Comparison of ENCODE assay signal across 21 cellular contexts in genomic region chr7:101386177-101386557, GRCh38. TPM values are rescaled to one million over a fixed set of nuclear protein-coding genes. Genes with fewer than 3 reads are reported as not detected.
DNase-seq lines count a peak whose midpoint lies in the region; ATAC-seq and TF ChIP-seq lines count a peak whose summit lies in the region.
"Had no signal": no experiment of that assay in that cellular context is flagged by ENCODE, and none has a peak within 500 bp of the region (broad histone marks: within the 10 kb centered on the region; RNA-seq: fewer than 3 reads in every experiment).

No MANE protein-coding gene starts in this region.

- H3K4me1 ChIP-seq in right lobe of liver = peaks cover 0 to 24% (median 11%) of the 10 kb centered on the region in 4 donors

- H3K36me3 ChIP-seq in WERI-Rb-1 = no peaks in the 10 kb centered on the region
- no peaks in the 10 kb centered on the region for H3K36me3 ChIP-seq in right lobe of liver

- H3K9me3 Mint-ChIP-seq in progenitor cell of endocrine pancreas (ENCODE audit: low read depth) = peaks cover 5% of the 10 kb centered on the region
- H3K9me3 Mint-ChIP-seq: CD4-positive, CD25-positive, alpha-beta regulatory T cell; HFFc6 had no signal

- H3K4me1 Mint-ChIP-seq in progenitor cell of endocrine pancreas (ENCODE audit: low read depth) = peaks cover 6% of the 10 kb centered on the region

- TF ChIP-seq POLR2A in right lobe of liver (IDR thresholded peaks at IDR 0.05) = no peak

- H3K27me3 ChIP-seq in WERI-Rb-1 (ENCODE audit: insufficient read depth, low read depth, severe bottlenecking) = no peaks in the 10 kb centered on the region
- no peaks in the 10 kb centered on the region for H3K27me3 ChIP-seq in right lobe of liver

- WGBS in right lobe of liver (ENCODE audit: insufficient coverage, low coverage, low lambda C conversion rate, missing lambda C conversion rate) = 41% methylated on average over 6 of the region's 8 CpGs

- H3K9me3 ChIP-seq in WERI-Rb-1 (ENCODE audit: severe bottlenecking) (peaks cover 4% of the 10 kb centered on the region), right lobe of liver (no peaks in the 10 kb centered on the region)

- peak overlapping the region; percentile 37 for H3K27ac Mint-ChIP-seq in progenitor cell of endocrine pancreas
- H3K27ac Mint-ChIP-seq: CD4-positive, CD25-positive, alpha-beta regulatory T cell; HFFc6 had no signal

- TF ChIP-seq CTCF in WERI-Rb-1 (IDR thresholded peaks at IDR 0.05; ENCODE audit: low read depth, low read length) = no peak
- TF ChIP-seq CTCF in right lobe of liver (IDR thresholded peaks at IDR 0.05) = no peak
- TF ChIP-seq CTCF in progenitor cell of endocrine pancreas (IDR thresholded peaks at IDR 0.05; ENCODE audit: unreplicated experiment) = no peak

- no peak overlapping the region for H3K4me3 ChIP-seq in WERI-Rb-1 (ENCODE audit: low read depth, low read length)
- H3K4me3 ChIP-seq in right lobe of liver = peak overlapping the region in 2 of 3 donors; percentile 26 to 35

- peak overlapping the region; percentile 67 for H3K27ac ChIP-seq in WERI-Rb-1
- H3K27ac ChIP-seq in right lobe of liver = peak overlapping the region in 2 of 3 donors; percentile 48 to 68
- H3K27ac ChIP-seq: 22Rv1, SK-N-MC had no signal

- ATAC-seq in right lobe of liver (no peak), GM19351 (IDR thresholded peaks at IDR 0.05; ENCODE audit: unreplicated experiment) (no peak)
- ATAC-seq: Right ventricle myocardium inferior had no signal

- DNase-seq in NCI-H2171 treated with DMSO at 0.1 percent for 48 hours (lab: John Stamatoyannopoulos, UW) (peak; percentile 49), NCI-H2171 (lab: John Stamatoyannopoulos, UW) (no peak), WERI-Rb-1 (no peak), right lobe of liver (no peak), progenitor cell of endocrine pancreas (ENCODE audit: low spot score, unreplicated experiment) (no peak), DMS79 (lab: John Stamatoyannopoulos, UW) (no peak)
- no peak for DNase-seq in activated naive CD4-positive, alpha-beta T cell (lab: John Stamatoyannopoulos, UW)
- DNase-seq: AML-193; CD4-positive, CD25-positive, alpha-beta regulatory T cell; COR-L47; GOT3; HFFc6; NCI-H1048; NCI-H1436; NCI-H2029; NCI-H748 treated with DMSO at 0.1 percent for 48 hours; NK-92 treated with Interleukin-12 subunit alpha and Interleukin-12 subunit beta, amount 100 ng/mL, for 24 hours had no signal

- intact Hi-C loops in right lobe of liver (cut with DNase I) = no loop called here

- H3K4me3 Mint-ChIP-seq in progenitor cell of endocrine pancreas (ENCODE audit: low read depth) = no peak overlapping the region
- H3K4me3 Mint-ChIP-seq: CD4-positive, CD25-positive, alpha-beta regulatory T cell had no signal

- no peaks in the 10 kb centered on the region for H3K27me3 Mint-ChIP-seq in progenitor cell of endocrine pancreas
- H3K27me3 Mint-ChIP-seq: CD4-positive, CD25-positive, alpha-beta regulatory T cell had no signal

- H3K36me3 Mint-ChIP-seq in progenitor cell of endocrine pancreas (ENCODE audit: insufficient read depth) = peaks cover 4% of the 10 kb centered on the region
- H3K36me3 Mint-ChIP-seq: CD4-positive, CD25-positive, alpha-beta regulatory T cell had no signal

RNA-seq across cellular contexts. Expression of gene COL26A1, which starts 23.5 kb away (rescaled TPM):
- total RNA-seq in right lobe of liver (1 to 10 TPM; 1.4 to 5.4 (median 3.0) TPM), progenitor cell of endocrine pancreas (44.5 and 46.2 TPM in 2 replicates)
- total RNA-seq: CD4-positive, CD25-positive, alpha-beta regulatory T cell; HFFc6; Right ventricle myocardium inferior had no signal
